8 cellular contexts compared by ENCODE assay signal in genomic region chr12:120686151-120686689, GRCh38. TPM values are rescaled to one million over a fixed set of nuclear protein-coding genes. Genes with fewer than 3 reads are reported as not detected.
DNase-seq lines count a peak whose midpoint lies in the region; ATAC-seq and TF ChIP-seq lines count a peak whose summit lies in the region.

No MANE protein-coding gene starts in this region.

- no peaks in the 10 kb centered on the region for H3K27me3 ChIP-seq in osteoblast (ENCODE audit: insufficient read depth, low read length)
- H3K27me3 ChIP-seq in thymus (ENCODE audit: control insufficient read depth, insufficient read depth): no peaks in the 10 kb centered on the region

- peaks cover 42% of the 10 kb centered on the region for H3K79me2 ChIP-seq in osteoblast (ENCODE audit: insufficient read depth, low read length)

- H3K27ac ChIP-seq in SK-N-MC: peak overlapping the region; percentile 94
- peak overlapping the region; percentile 97 for H3K27ac ChIP-seq in osteoblast (ENCODE audit: low read depth, low read length)
- peak overlapping the region; percentile 91 for H3K27ac ChIP-seq in thymus (ENCODE audit: low read depth)

- H2AFZ ChIP-seq in osteoblast (ENCODE audit: low read length): peak overlapping the region; percentile 96

- DNase-seq in GM04504 (ENCODE audit: low read depth): peak; percentile 94
- DNase-seq in NCI-H1048 (lab: John Stamatoyannopoulos, UW): peak; percentile 91
- DNase-seq in SK-N-MC (ENCODE audit: low read depth, low spot score): peak; percentile 79
- DNase-seq in activated naive CD4-positive, alpha-beta T cell treated with anti-CD3 and anti-CD28 coated beads, Interleukin-2, amount 50 U/mL, for 72 hours (ENCODE audit: low spot score in 2 of 2): peak; percentile 95 to 99
- DNase-seq in glutamatergic neuron: peak; percentile 93
- peak; percentile 98 for DNase-seq in osteoblast (ENCODE audit: insufficient read length, low spot score, missing footprints)

- peak overlapping the region; percentile 92 for H3K4me2 ChIP-seq in osteoblast (ENCODE audit: insufficient read depth, low read length)

- H3K9me3 ChIP-seq in SK-N-MC (ENCODE audit: low read depth, low read length): no peaks in the 10 kb centered on the region
- H3K9me3 ChIP-seq in osteoblast (ENCODE audit: low read depth, low read length): no peaks in the 10 kb centered on the region
- H3K9me3 ChIP-seq in thymus (ENCODE audit: control insufficient read depth): no peaks in the 10 kb centered on the region

- peak overlapping the region; percentile 87 for H3K4me3 Mint-ChIP-seq in glutamatergic neuron (ENCODE audit: unreplicated experiment)

- H3K36me3 ChIP-seq in SK-N-MC (ENCODE audit: insufficient read depth, low read length): no peaks in the 10 kb centered on the region
- no peaks in the 10 kb centered on the region for H3K36me3 ChIP-seq in osteoblast (ENCODE audit: insufficient read depth, low read length)
- H3K36me3 ChIP-seq in thymus (ENCODE audit: control insufficient read depth, insufficient read depth): no peaks in the 10 kb centered on the region

- H3K27me3 Mint-ChIP-seq in glutamatergic neuron (ENCODE audit: unreplicated experiment): no peaks in the 10 kb centered on the region

- no peaks in the 10 kb centered on the region for H3K9me3 Mint-ChIP-seq in activated naive CD4-positive, alpha-beta T cell treated with anti-CD3 and anti-CD28 coated beads, Interleukin-2, amount 50 U/mL, for 72 hours
- peaks cover 4% of the 10 kb centered on the region for H3K9me3 Mint-ChIP-seq in glutamatergic neuron (ENCODE audit: unreplicated experiment)

- H3K36me3 Mint-ChIP-seq in activated naive CD4-positive, alpha-beta T cell treated with anti-CD3 and anti-CD28 coated beads, Interleukin-2, amount 50 U/mL, for 72 hours: peaks cover 9 to 18% of the 10 kb centered on the region in 2 donors
- no peaks in the 10 kb centered on the region for H3K36me3 Mint-ChIP-seq in glutamatergic neuron (ENCODE audit: unreplicated experiment)

- peak overlapping the region; percentile 87 for H3K9ac ChIP-seq in SK-N-MC (ENCODE audit: insufficient read length)

- H4K20me1 ChIP-seq in osteoblast (ENCODE audit: insufficient read depth, low read length): peaks cover 35% of the 10 kb centered on the region

- TF ChIP-seq CTCF in glutamatergic neuron (IDR thresholded peaks at IDR 0.05; ENCODE audit: partially characterized antibody, unreplicated experiment) (no peak), osteoblast (IDR thresholded peaks at IDR 0.05; ENCODE audit: extremely low read depth, low read depth, low read length) (no peak)

- WGBS in thymus: under 1% methylated on average over 46 of the region's 46 CpGs

- H3K4me1 ChIP-seq in osteoblast (ENCODE audit: insufficient read depth, low read length) (peaks cover 28% of the 10 kb centered on the region), thymus (ENCODE audit: control insufficient read depth, insufficient read depth, low read length) (peaks cover 19% of the 10 kb centered on the region)

- peak overlapping the region; percentile 92 to 95 for H3K27ac Mint-ChIP-seq in activated naive CD4-positive, alpha-beta T cell treated with anti-CD3 and anti-CD28 coated beads, Interleukin-2, amount 50 U/mL, for 72 hours
- peak overlapping the region; percentile 62 for H3K27ac Mint-ChIP-seq in glutamatergic neuron (ENCODE audit: unreplicated experiment)

- peaks cover 19% of the 10 kb centered on the region for H3K4me1 Mint-ChIP-seq in glutamatergic neuron (ENCODE audit: low read depth, unreplicated experiment)

- peak; percentile 75 for ATAC-seq in HG02571 (IDR thresholded peaks at IDR 0.05; ENCODE audit: unreplicated experiment)
- ATAC-seq in activated naive CD4-positive, alpha-beta T cell treated with anti-CD3 and anti-CD28 coated beads, Interleukin-2, amount 50 U/mL, for 72 hours: peak; percentile 84 to 87

- H3K4me3 ChIP-seq in SK-N-MC (peak overlapping the region; percentile 88), osteoblast (ENCODE audit: insufficient read depth, low read length) (peak overlapping the region; percentile 91), thymus (ENCODE audit: low read length) (peak overlapping the region; percentile 89)

RNA-seq across cellular contexts. Expression of gene MLEC, which starts 0.7 kb away (rescaled TPM):
- total RNA-seq in activated naive CD4-positive, alpha-beta T cell treated with anti-CD3 and anti-CD28 coated beads, Interleukin-2, amount 50 U/mL, for 72 hours: 10 to 100 TPM; 51.0 to 89.9 TPM
- total RNA-seq in glutamatergic neuron (ENCODE audit: unreplicated experiment): 50.8 TPM
- 85.2 and 89.8 TPM in 2 replicates for total RNA-seq in osteoblast
- 18.5 TPM for polyA plus RNA-seq in thymus

RNA-seq across cellular contexts. Expression of gene UNC119B, which starts 24.0 kb away (rescaled TPM):
- total RNA-seq in activated naive CD4-positive, alpha-beta T cell treated with anti-CD3 and anti-CD28 coated beads, Interleukin-2, amount 50 U/mL, for 72 hours: 10 to 100 TPM; 24.3 to 26.7 TPM
- total RNA-seq in glutamatergic neuron (ENCODE audit: unreplicated experiment) (16.2 TPM), osteoblast (23.2 and 24.5 TPM in 2 replicates)
- 12.0 TPM for polyA plus RNA-seq in thymus

RNA-seq across cellular contexts. Expression of gene ACADS, which starts 39.4 kb away (rescaled TPM):
- total RNA-seq in activated naive CD4-positive, alpha-beta T cell treated with anti-CD3 and anti-CD28 coated beads, Interleukin-2, amount 50 U/mL, for 72 hours: 10 to 100 TPM; 15.9 to 24.5 TPM
- total RNA-seq in glutamatergic neuron (ENCODE audit: unreplicated experiment) (8.1 TPM), osteoblast (10.5 and 12.7 TPM in 2 replicates)
- polyA plus RNA-seq in thymus: 29.3 TPM

RNA-seq across cellular contexts. Expression of gene CABP1, which starts 45.8 kb away (rescaled TPM):
- total RNA-seq in activated naive CD4-positive, alpha-beta T cell treated with anti-CD3 and anti-CD28 coated beads, Interleukin-2, amount 50 U/mL, for 72 hours: 1 to 10 TPM in 1 of 2 donors, not detected in 1; 3.0 TPM
- total RNA-seq in glutamatergic neuron (ENCODE audit: unreplicated experiment) (0.83 TPM), osteoblast (not detected in 2 replicates)
- 1.0 TPM for polyA plus RNA-seq in thymus

Comparison
In these comparisons a context has a peak if more than half of its experiments do, and no peak if none do; other contexts are left out.
1. Peak in every context shown above with its lines: DNase-seq, ATAC-seq, H3K4me3 ChIP-seq and H3K27ac ChIP-seq.